ENCODE assay signal across 17 cellular contexts in the genomic region with DNA sequence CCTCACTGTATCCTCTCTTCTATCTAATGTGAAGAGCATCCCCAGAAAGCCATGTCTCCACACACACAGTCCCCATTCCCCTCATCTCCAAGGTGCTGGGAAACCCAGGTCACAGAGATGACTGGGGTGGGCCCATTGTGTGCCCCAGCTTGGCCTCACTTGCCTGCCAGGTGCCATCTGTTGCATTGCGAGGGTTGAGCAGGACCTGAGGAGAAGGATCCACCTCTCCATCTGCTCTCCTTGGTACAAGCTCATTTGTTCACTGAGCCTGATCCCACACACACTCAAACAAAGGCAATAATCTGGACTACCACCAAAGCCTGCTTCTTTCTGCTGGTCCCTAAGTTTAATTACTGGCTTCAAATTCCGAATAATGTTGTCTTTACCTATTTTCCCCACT.
DNase-seq lines count a peak whose midpoint lies in the region; ATAC-seq and TF ChIP-seq lines count a peak whose summit lies in the region.
"Had no signal": no experiment of that assay in that cellular context is flagged by ENCODE, and none has a peak within 500 bp of the region (broad histone marks: within the 10 kb centered on the region; RNA-seq: fewer than 3 reads in every experiment).

No MANE protein-coding gene starts in this region.

- peak; percentile 51 for DNase-seq in D341Med (ENCODE audit: low spot score)
- DNase-seq in DMS 273 treated with DMSO at 0.1 percent for 48 hours (lab: John Stamatoyannopoulos, UW): peak; percentile 83
- peak; percentile 87 to 96 for DNase-seq in NCI-H524 (lab: John Stamatoyannopoulos, UW)
- peak; percentile 29 for DNase-seq in ecto neural progenitor cell (ENCODE audit: low spot score)
- DNase-seq in osteoblast (ENCODE audit: insufficient read length, low spot score, missing footprints): no peak
- no peak for DNase-seq in NOMO-1 treated with DMSO at 0.1 percent for 48 hours (lab: John Stamatoyannopoulos, UW; ENCODE audit: unreplicated experiment)
- DNase-seq: ACHN; AML-193; COR-L47; DMS79 treated with DMSO at 0.1 percent for 48 hours; KBM-7; NCI-H1436 treated with DMSO at 0.1 percent for 48 hours; NK-92 treated with Interleukin-12 subunit alpha and Interleukin-12 subunit beta, amount 100 ng/mL, for 24 hours; RPMI8226; T-helper 17 cell had no signal

- no peak overlapping the region for H3K27ac ChIP-seq in osteoblast (ENCODE audit: low read depth, low read length)

- H3K79me2 ChIP-seq in osteoblast (ENCODE audit: insufficient read depth, low read length): no peaks in the 10 kb centered on the region

- no peak for ATAC-seq in HG03097 (IDR thresholded peaks at IDR 0.05; ENCODE audit: low FRiP score, unreplicated experiment)
- ATAC-seq: GM12878, T-helper 17 cell had no signal

- no peak overlapping the region for H2AFZ ChIP-seq in osteoblast (ENCODE audit: low read length)

- no peaks in the 10 kb centered on the region for H3K4me1 ChIP-seq in osteoblast (ENCODE audit: insufficient read depth, low read length)

- H4K20me1 ChIP-seq in osteoblast (ENCODE audit: insufficient read depth, low read length): no peaks in the 10 kb centered on the region

- no peaks in the 10 kb centered on the region for H3K36me3 ChIP-seq in osteoblast (ENCODE audit: insufficient read depth, low read length)

- no peak overlapping the region for H3K4me3 ChIP-seq in osteoblast (ENCODE audit: insufficient read depth, low read length)
- H3K4me3 ChIP-seq: GM12878 had no signal

- H3K9me3 ChIP-seq in osteoblast (ENCODE audit: low read depth, low read length): peaks cover 3% of the 10 kb centered on the region

- no peak overlapping the region for H3K4me2 ChIP-seq in osteoblast (ENCODE audit: insufficient read depth, low read length)

- no peak for TF ChIP-seq CTCF in osteoblast (IDR thresholded peaks at IDR 0.05; ENCODE audit: extremely low read depth, low read depth, low read length)

- H3K27me3 ChIP-seq in osteoblast (ENCODE audit: insufficient read depth, low read length): no peaks in the 10 kb centered on the region

Comparison
In these comparisons a context has a peak if more than half of its experiments do, and no peak if none do; other contexts are left out.
1. DNase-seq: peak in D341Med (single experiment), DMS 273 treated with DMSO at 0.1 percent for 48 hours (single experiment), NCI-H524 (2 of 2) and ecto neural progenitor cell (single experiment); none in osteoblast (single experiment) and NOMO-1 treated with DMSO at 0.1 percent for 48 hours (single experiment).